1 cellular context compared by ENCODE assay signal in genomic region chr9:34379334-34380033, GRCh38.
TF ChIP-seq lines count a peak whose summit lies in the region.

No MANE protein-coding gene starts in this region.

TF ChIP-seq in HEK293, 187 proteins besides CTCF, POLR2A, EP300 and RAD21 (continued from another document and continues in another):
- TF ChIP-seq, protein P1, sequence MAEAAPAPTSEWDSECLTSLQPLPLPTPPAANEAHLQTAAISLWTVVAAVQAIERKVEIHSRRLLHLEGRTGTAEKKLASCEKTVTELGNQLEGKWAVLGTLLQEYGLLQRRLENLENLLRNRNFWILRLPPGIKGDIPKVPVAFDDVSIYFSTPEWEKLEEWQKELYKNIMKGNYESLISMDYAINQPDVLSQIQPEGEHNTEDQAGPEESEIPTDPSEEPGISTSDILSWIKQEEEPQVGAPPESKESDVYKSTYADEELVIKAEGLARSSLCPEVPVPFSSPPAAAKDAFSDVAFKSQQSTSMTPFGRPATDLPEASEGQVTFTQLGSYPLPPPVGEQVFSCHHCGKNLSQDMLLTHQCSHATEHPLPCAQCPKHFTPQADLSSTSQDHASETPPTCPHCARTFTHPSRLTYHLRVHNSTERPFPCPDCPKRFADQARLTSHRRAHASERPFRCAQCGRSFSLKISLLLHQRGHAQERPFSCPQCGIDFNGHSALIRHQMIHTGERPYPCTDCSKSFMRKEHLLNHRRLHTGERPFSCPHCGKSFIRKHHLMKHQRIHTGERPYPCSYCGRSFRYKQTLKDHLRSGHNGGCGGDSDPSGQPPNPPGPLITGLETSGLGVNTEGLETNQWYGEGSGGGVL (tag by site-specific recombination; IDR thresholded peaks at IDR 0.05): no peak
- TF ChIP-seq ZNF558 (tag by site-specific recombination; IDR thresholded peaks at IDR 0.05): no peak
- TF ChIP-seq ZNF341 (tag by site-specific recombination; IDR thresholded peaks at IDR 0.05; ENCODE audit: low read depth): no peak; the same call in 1 of the 2 replicates
- no peak for TF ChIP-seq ZNF248 (tag by site-specific recombination; IDR thresholded peaks at IDR 0.05)
- TF ChIP-seq ZBTB20 (tag by site-specific recombination; IDR thresholded peaks at IDR 0.05): no peak
- TF ChIP-seq ZNF664 (tag by site-specific recombination; IDR thresholded peaks at IDR 0.05): no peak
- TF ChIP-seq GFI1B (tag by site-specific recombination; IDR thresholded peaks at IDR 0.05): no peak
- TF ChIP-seq, protein P2, sequence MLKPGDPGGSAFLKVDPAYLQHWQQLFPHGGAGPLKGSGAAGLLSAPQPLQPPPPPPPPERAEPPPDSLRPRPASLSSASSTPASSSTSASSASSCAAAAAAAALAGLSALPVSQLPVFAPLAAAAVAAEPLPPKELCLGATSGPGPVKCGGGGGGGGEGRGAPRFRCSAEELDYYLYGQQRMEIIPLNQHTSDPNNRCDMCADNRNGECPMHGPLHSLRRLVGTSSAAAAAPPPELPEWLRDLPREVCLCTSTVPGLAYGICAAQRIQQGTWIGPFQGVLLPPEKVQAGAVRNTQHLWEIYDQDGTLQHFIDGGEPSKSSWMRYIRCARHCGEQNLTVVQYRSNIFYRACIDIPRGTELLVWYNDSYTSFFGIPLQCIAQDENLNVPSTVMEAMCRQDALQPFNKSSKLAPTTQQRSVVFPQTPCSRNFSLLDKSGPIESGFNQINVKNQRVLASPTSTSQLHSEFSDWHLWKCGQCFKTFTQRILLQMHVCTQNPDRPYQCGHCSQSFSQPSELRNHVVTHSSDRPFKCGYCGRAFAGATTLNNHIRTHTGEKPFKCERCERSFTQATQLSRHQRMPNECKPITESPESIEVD (tag by site-specific recombination; IDR thresholded peaks at IDR 0.05): no peak
- peak; percentile 90 for TF ChIP-seq ZNF654 (tag by site-specific recombination; IDR thresholded peaks at IDR 0.05; ENCODE audit: low read depth)
- TF ChIP-seq SCRT2 (tag by site-specific recombination; IDR thresholded peaks at IDR 0.05): peak; percentile 94
- TF ChIP-seq, protein P3, sequence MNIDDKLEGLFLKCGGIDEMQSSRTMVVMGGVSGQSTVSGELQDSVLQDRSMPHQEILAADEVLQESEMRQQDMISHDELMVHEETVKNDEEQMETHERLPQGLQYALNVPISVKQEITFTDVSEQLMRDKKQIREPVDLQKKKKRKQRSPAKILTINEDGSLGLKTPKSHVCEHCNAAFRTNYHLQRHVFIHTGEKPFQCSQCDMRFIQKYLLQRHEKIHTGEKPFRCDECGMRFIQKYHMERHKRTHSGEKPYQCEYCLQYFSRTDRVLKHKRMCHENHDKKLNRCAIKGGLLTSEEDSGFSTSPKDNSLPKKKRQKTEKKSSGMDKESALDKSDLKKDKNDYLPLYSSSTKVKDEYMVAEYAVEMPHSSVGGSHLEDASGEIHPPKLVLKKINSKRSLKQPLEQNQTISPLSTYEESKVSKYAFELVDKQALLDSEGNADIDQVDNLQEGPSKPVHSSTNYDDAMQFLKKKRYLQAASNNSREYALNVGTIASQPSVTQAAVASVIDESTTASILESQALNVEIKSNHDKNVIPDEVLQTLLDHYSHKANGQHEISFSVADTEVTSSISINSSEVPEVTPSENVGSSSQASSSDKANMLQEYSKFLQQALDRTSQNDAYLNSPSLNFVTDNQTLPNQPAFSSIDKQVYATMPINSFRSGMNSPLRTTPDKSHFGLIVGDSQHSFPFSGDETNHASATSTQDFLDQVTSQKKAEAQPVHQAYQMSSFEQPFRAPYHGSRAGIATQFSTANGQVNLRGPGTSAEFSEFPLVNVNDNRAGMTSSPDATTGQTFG (tag by site-specific recombination; IDR thresholded peaks at IDR 0.05; ENCODE audit: borderline replicate concordance): no peak
- no peak for TF ChIP-seq ZXDB (tag by site-specific recombination; IDR thresholded peaks at IDR 0.05)
- no peak for TF ChIP-seq SALL2 (tag by site-specific recombination; IDR thresholded peaks at IDR 0.05; ENCODE audit: borderline replicate concordance)
- no peak for TF ChIP-seq GLI4 (tag by site-specific recombination; IDR thresholded peaks at IDR 0.05)
- no peak for TF ChIP-seq ZNF600 (tag by site-specific recombination; IDR thresholded peaks at IDR 0.05)
- TF ChIP-seq, protein P4, sequence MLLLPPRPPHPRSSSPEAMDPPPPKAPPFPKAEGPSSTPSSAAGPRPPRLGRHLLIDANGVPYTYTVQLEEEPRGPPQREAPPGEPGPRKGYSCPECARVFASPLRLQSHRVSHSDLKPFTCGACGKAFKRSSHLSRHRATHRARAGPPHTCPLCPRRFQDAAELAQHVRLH (tag by site-specific recombination; IDR thresholded peaks at IDR 0.05): no peak
- TF ChIP-seq SCRT1 (tag by site-specific recombination; IDR thresholded peaks at IDR 0.05; ENCODE audit: borderline replicate concordance): peak; percentile 91
- TF ChIP-seq ZNF423 (tag by site-specific recombination; IDR thresholded peaks at IDR 0.05): no peak
- no peak for TF ChIP-seq ZNF660 (tag by site-specific recombination; IDR thresholded peaks at IDR 0.05)
- no peak for TF ChIP-seq ZNF37A (tag by site-specific recombination; IDR thresholded peaks at IDR 0.05)
- no peak for TF ChIP-seq ZEB2 (tag by site-specific recombination; IDR thresholded peaks at IDR 0.05)
- TF ChIP-seq ZNF274 (IDR thresholded peaks at IDR 0.05; ENCODE audit: low read length): no peak
- TF ChIP-seq ZNF274 (tag by site-specific recombination; IDR thresholded peaks at IDR 0.05; ENCODE audit: borderline replicate concordance): no peak
- no peak for TF ChIP-seq ZNF140 (tag by site-specific recombination; IDR thresholded peaks at IDR 0.05)
- TF ChIP-seq ZNF624 (tag by site-specific recombination; IDR thresholded peaks at IDR 0.05): no peak
- TF ChIP-seq ZNF223 (tag by site-specific recombination; IDR thresholded peaks at IDR 0.05): no peak
- TF ChIP-seq ZSCAN18 (tag by site-specific recombination; IDR thresholded peaks at IDR 0.05): no peak
- TF ChIP-seq ZSCAN4 (tag by site-specific recombination; IDR thresholded peaks at IDR 0.05): no peak
- no peak for TF ChIP-seq ZBTB10 (tag by site-specific recombination; IDR thresholded peaks at IDR 0.05)
- no peak for TF ChIP-seq EGR2 (tag by site-specific recombination; IDR thresholded peaks at IDR 0.05; ENCODE audit: low read depth)
- no peak for TF ChIP-seq ZNF514 (tag by site-specific recombination; IDR thresholded peaks at IDR 0.05)
- no peak for TF ChIP-seq ZNF169 (tag by site-specific recombination; IDR thresholded peaks at IDR 0.05)
- no peak for TF ChIP-seq AEBP2 (tag by site-specific recombination; IDR thresholded peaks at IDR 0.05; ENCODE audit: borderline replicate concordance)
- TF ChIP-seq, protein P5, sequence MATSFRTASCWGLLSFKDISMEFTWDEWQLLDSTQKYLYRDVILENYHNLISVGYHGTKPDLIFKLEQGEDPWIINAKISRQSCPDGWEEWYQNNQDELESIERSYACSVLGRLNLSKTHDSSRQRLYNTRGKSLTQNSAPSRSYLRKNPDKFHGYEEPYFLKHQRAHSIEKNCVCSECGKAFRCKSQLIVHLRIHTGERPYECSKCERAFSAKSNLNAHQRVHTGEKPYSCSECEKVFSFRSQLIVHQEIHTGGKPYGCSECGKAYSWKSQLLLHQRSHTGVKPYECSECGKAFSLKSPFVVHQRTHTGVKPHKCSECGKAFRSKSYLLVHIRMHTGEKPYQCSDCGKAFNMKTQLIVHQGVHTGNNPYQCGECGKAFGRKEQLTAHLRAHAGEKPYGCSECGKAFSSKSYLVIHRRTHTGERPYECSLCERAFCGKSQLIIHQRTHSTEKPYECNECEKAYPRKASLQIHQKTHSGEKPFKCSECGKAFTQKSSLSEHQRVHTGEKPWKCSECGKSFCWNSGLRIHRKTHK (tag by site-specific recombination; IDR thresholded peaks at IDR 0.05): no peak
- no peak for TF ChIP-seq ZNF530 (tag by site-specific recombination; IDR thresholded peaks at IDR 0.05; ENCODE audit: low read depth)
- TF ChIP-seq ZBTB1 (tag by site-specific recombination; IDR thresholded peaks at IDR 0.05): no peak
- no peak for TF ChIP-seq ZNF449 (tag by site-specific recombination; IDR thresholded peaks at IDR 0.05)
- no peak for TF ChIP-seq MEIS1 (CRISPR knock-in tag; IDR thresholded peaks at IDR 0.05; ENCODE audit: borderline replicate concordance)
- TF ChIP-seq ZNF138 (tag by site-specific recombination; IDR thresholded peaks at IDR 0.05; ENCODE audit: borderline replicate concordance): no peak
- TF ChIP-seq, protein P6, sequence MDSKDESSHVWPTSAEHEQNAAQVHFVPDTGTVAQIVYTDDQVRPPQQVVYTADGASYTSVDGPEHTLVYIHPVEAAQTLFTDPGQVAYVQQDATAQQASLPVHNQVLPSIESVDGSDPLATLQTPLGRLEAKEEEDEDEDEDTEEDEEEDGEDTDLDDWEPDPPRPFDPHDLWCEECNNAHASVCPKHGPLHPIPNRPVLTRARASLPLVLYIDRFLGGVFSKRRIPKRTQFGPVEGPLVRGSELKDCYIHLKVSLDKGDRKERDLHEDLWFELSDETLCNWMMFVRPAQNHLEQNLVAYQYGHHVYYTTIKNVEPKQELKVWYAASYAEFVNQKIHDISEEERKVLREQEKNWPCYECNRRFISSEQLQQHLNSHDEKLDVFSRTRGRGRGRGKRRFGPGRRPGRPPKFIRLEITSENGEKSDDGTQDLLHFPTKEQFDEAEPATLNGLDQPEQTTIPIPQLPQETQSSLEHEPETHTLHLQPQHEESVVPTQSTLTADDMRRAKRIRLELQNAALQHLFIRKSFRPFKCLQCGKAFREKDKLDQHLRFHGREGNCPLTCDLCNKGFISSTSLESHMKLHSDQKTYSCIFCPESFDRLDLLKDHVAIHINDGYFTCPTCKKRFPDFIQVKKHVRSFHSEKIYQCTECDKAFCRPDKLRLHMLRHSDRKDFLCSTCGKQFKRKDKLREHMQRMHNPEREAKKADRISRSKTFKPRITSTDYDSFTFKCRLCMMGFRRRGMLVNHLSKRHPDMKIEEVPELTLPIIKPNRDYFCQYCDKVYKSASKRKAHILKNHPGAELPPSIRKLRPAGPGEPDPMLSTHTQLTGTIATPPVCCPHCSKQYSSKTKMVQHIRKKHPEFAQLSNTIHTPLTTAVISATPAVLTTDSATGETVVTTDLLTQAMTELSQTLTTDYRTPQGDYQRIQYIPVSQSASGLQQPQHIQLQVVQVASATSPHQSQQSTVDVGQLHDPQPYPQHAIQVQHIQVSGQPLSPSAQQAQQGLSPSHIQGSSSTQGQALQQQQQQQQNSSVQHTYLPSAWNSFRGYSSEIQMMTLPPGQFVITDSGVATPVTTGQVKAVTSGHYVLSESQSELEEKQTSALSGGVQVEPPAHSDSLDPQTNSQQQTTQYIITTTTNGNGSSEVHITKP (tag by site-specific recombination; IDR thresholded peaks at IDR 0.05): no peak
- TF ChIP-seq ZNF335 (tag by site-specific recombination; conservative IDR thresholded peaks at IDR 0.05): no peak
- TF ChIP-seq ZNF791 (tag by site-specific recombination; IDR thresholded peaks at IDR 0.05): no peak
- TF ChIP-seq ZNF354C (tag by site-specific recombination; IDR thresholded peaks at IDR 0.05; ENCODE audit: borderline replicate concordance, low read depth): no peak
